Comparison of ENCODE assay signal across 24 cellular contexts in the genomic region with DNA sequence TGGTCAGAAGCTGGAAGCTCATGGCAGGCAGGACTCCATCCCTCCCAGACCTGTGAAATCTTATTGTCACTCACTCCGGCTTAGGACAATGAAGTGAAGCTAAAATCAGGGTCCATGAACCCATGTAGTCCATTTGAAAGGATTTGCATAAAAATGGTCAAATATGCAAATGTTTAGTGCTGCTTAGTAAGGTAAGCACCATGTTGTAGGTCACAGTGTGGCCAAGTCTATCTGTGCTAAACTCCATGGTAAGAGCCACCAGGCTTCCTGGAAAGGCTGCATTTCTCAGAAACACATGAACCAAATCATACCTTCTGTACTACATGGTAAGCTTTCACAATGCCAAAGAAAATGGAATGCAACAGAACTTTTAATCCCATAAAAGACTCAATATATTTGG. TPM values are rescaled to one million over a fixed set of nuclear protein-coding genes. Genes with fewer than 3 reads are reported as not detected.
DNase-seq lines count a peak whose midpoint lies in the region; ATAC-seq, FAIRE-seq and TF ChIP-seq lines count a peak whose summit lies in the region.
"Had no signal": no experiment of that assay in that cellular context is flagged by ENCODE, and none has a peak within 500 bp of the region (broad histone marks: within the 10 kb centered on the region; RNA-seq: fewer than 3 reads in every experiment).

No MANE protein-coding gene starts in this region.

- H3K9ac ChIP-seq in Loucy (ENCODE audit: low read depth, low read length, poor library complexity, severe bottlenecking) (no peak overlapping the region), astrocyte (ENCODE audit: low read length) (no peak overlapping the region)
- H3K9ac ChIP-seq: BLaER1 treated with 17β-estradiol and CSF1 and Interleukin-3, amounts not matched to agents 10 nM and 100 nM had no signal

- peaks cover 57% of the 10 kb centered on the region for H3K36me3 Mint-ChIP-seq in natural killer cell treated with Interleukin-12 subunit alpha and Interleukin-12 subunit beta and Interleukin-15 and Interleukin-18, amount 100 ng/mL, for 72 hours
- H3K36me3 Mint-ChIP-seq in natural killer cell (peaks cover 10% of the 10 kb centered on the region), astrocyte (ENCODE audit: low read depth, unreplicated experiment) (peaks cover 17% of the 10 kb centered on the region)
- H3K36me3 Mint-ChIP-seq in activated T-helper 2 cell treated with anti-CD3 and anti-CD28 coated beads, Interferon-gamma antibody, Interleukin-2, Interleukin-4, amounts not matched to agents 10 μg/mL and 5 μg/mL and 100 μg/mL, durations not matched to agents 14 hours and 24 hours and 36 hours (ENCODE audit: low read depth): peaks cover 48% of the 10 kb centered on the region

- ATAC-seq in natural killer cell treated with Interleukin-12 subunit alpha and Interleukin-12 subunit beta and Interleukin-15 and Interleukin-18, amount 100 ng/mL, for 72 hours: peak; percentile 73 to 80
- no peak for ATAC-seq in natural killer cell
- ATAC-seq in HG02970 (IDR thresholded peaks at IDR 0.05; ENCODE audit: low FRiP score, unreplicated experiment): no peak
- ATAC-seq: A549; CD8-positive, alpha-beta T cell had no signal

- TF ChIP-seq CTCF in natural killer cell (IDR thresholded peaks at IDR 0.05) (no peak), Loucy (conservative IDR thresholded peaks at IDR 0.05; ENCODE audit: low read length) (no peak), astrocyte (IDR thresholded peaks at IDR 0.05; ENCODE audit: insufficient read depth, low read depth, low read length) (no peak)

- peak overlapping the region; percentile 47 to 50 for H3K27ac Mint-ChIP-seq in natural killer cell treated with Interleukin-12 subunit alpha and Interleukin-12 subunit beta and Interleukin-15 and Interleukin-18, amount 100 ng/mL, for 72 hours
- H3K27ac Mint-ChIP-seq in natural killer cell (no peak overlapping the region), astrocyte (ENCODE audit: unreplicated experiment) (no peak overlapping the region)
- H3K27ac Mint-ChIP-seq in activated T-helper 2 cell treated with anti-CD3 and anti-CD28 coated beads, Interferon-gamma antibody, Interleukin-2, Interleukin-4, amounts not matched to agents 10 μg/mL and 5 μg/mL and 100 μg/mL, durations not matched to agents 14 hours and 24 hours and 36 hours: no peak overlapping the region
- H3K27ac Mint-ChIP-seq: B cell; CD4-positive, alpha-beta T cell had no signal

- H3K27ac ChIP-seq in astrocyte (ENCODE audit: low read depth, low read length): no peak overlapping the region
- H3K27ac ChIP-seq: 22Rv1; A549; BLaER1 treated with 17β-estradiol and CSF1 and Interleukin-3, amounts not matched to agents 10 nM and 100 nM; C4-2B had no signal

- H3K4me1 ChIP-seq in Loucy (ENCODE audit: insufficient read depth, low read length, poor library complexity, severe bottlenecking): peaks cover 24% of the 10 kb centered on the region
- H3K4me1 ChIP-seq in astrocyte (ENCODE audit: insufficient read depth, low read length): peaks cover 5% of the 10 kb centered on the region

- H3K4me1 Mint-ChIP-seq in natural killer cell treated with Interleukin-12 subunit alpha and Interleukin-12 subunit beta and Interleukin-15 and Interleukin-18, amount 100 ng/mL, for 72 hours (ENCODE audit: low read depth in 2 of 2): peaks cover 52 to 57% of the 10 kb centered on the region in 2 donors
- H3K4me1 Mint-ChIP-seq in natural killer cell (peaks cover 35 to 37% of the 10 kb centered on the region in 2 donors), astrocyte (ENCODE audit: low read depth, unreplicated experiment) (peaks cover 12% of the 10 kb centered on the region)
- H3K4me1 Mint-ChIP-seq in activated T-helper 2 cell treated with anti-CD3 and anti-CD28 coated beads, Interferon-gamma antibody, Interleukin-2, Interleukin-4, amounts not matched to agents 10 μg/mL and 5 μg/mL and 100 μg/mL, durations not matched to agents 14 hours and 24 hours and 36 hours (ENCODE audit: low read depth): peaks cover 31% of the 10 kb centered on the region

- H3K27me3 Mint-ChIP-seq in natural killer cell treated with Interleukin-12 subunit alpha and Interleukin-12 subunit beta and Interleukin-15 and Interleukin-18, amount 100 ng/mL, for 72 hours: no peaks in the 10 kb centered on the region
- H3K27me3 Mint-ChIP-seq in natural killer cell (ENCODE audit: low read depth in 2 of 2) (no peaks in the 10 kb centered on the region), astrocyte (ENCODE audit: low read depth, unreplicated experiment) (no peaks in the 10 kb centered on the region)
- no peaks in the 10 kb centered on the region for H3K27me3 Mint-ChIP-seq in activated T-helper 2 cell treated with anti-CD3 and anti-CD28 coated beads, Interferon-gamma antibody, Interleukin-2, Interleukin-4, amounts not matched to agents 10 μg/mL and 5 μg/mL and 100 μg/mL, durations not matched to agents 14 hours and 24 hours and 36 hours (ENCODE audit: low read depth)
- H3K27me3 Mint-ChIP-seq: B cell; CD4-positive, alpha-beta T cell had no signal

- H3F3A ChIP-seq in Loucy (ENCODE audit: low read depth): no peaks in the 10 kb centered on the region

- no peak for FAIRE-seq in astrocyte (lab: Jason Lieb, UNC)
- FAIRE-seq: A549, GM19239 had no signal

- H3K4me3 ChIP-seq in Loucy (ENCODE audit: low read length, poor library complexity, severe bottlenecking): no peak overlapping the region
- no peak overlapping the region for H3K4me3 ChIP-seq in astrocyte (ENCODE audit: insufficient read depth, low read depth, low read length)
- H3K4me3 ChIP-seq: A549; BLaER1 treated with 17β-estradiol and CSF1 and Interleukin-3, amounts not matched to agents 10 nM and 100 nM had no signal

- no peak for DNase-seq in natural killer cell treated with Interleukin-12 subunit alpha and Interleukin-12 subunit beta and Interleukin-15 and Interleukin-18, amount 100 ng/mL, for 72 hours (ENCODE audit: low spot score)
- DNase-seq in natural killer cell (no peak), astrocyte (ENCODE audit: low read depth) (no peak), COLO668 (lab: John Stamatoyannopoulos, UW; ENCODE audit: unreplicated experiment) (no peak)
- DNase-seq in activated T-helper 2 cell treated with anti-CD3 and anti-CD28 coated beads, Interferon-gamma antibody, Interleukin-2, Interleukin-4, amounts not matched to agents 10 μg/mL and 5 μg/mL and 100 μg/mL, durations not matched to agents 14 hours and 24 hours and 36 hours (ENCODE audit: low spot score): no peak
- DNase-seq: AML-193; CD4-positive, alpha-beta T cell; CD8-positive, alpha-beta T cell; COR-L47; DMS 273 treated with DMSO at 0.1 percent for 48 hours; DMS153; DMS53; DMS79; DND-41; EL; GDM1 had no signal

- H2AFZ ChIP-seq in Loucy (ENCODE audit: low read length) (no peak overlapping the region), astrocyte (ENCODE audit: low read depth, low read length) (no peak overlapping the region)

- H4K20me1 ChIP-seq in Loucy (ENCODE audit: insufficient read depth, low read length, poor library complexity, severe bottlenecking) (peaks cover 25% of the 10 kb centered on the region), astrocyte (ENCODE audit: insufficient read depth, low read length) (peaks cover 61% of the 10 kb centered on the region)

- H3K9me2 ChIP-seq in Loucy (replicated peaks; ENCODE audit: low read depth, low read length): no peaks in the 10 kb centered on the region

- intact Hi-C loops in natural killer cell (cut with micrococcal nuclease): no loop called here
- intact Hi-C loops in activated T-helper 2 cell treated with anti-CD3 and anti-CD28 coated beads, Interferon-gamma antibody, Interleukin-2, Interleukin-4, amounts not matched to agents 10 μg/mL and 5 μg/mL and 100 μg/mL, durations not matched to agents 14 hours and 24 hours and 36 hours (cut with micrococcal nuclease): no loop called here

- H3K4me3 Mint-ChIP-seq in natural killer cell treated with Interleukin-12 subunit alpha and Interleukin-12 subunit beta and Interleukin-15 and Interleukin-18, amount 100 ng/mL, for 72 hours: peak overlapping the region; percentile 32
- H3K4me3 Mint-ChIP-seq in natural killer cell (no peak overlapping the region), astrocyte (ENCODE audit: unreplicated experiment) (peak overlapping the region; percentile 40)
- H3K4me3 Mint-ChIP-seq in activated T-helper 2 cell treated with anti-CD3 and anti-CD28 coated beads, Interferon-gamma antibody, Interleukin-2, Interleukin-4, amounts not matched to agents 10 μg/mL and 5 μg/mL and 100 μg/mL, durations not matched to agents 14 hours and 24 hours and 36 hours (ENCODE audit: low read depth): no peak overlapping the region
- H3K4me3 Mint-ChIP-seq: B cell; CD4-positive, alpha-beta T cell; CD8-positive, alpha-beta T cell had no signal

- H3K27me3 ChIP-seq in Loucy (ENCODE audit: insufficient read depth, low read length, poor library complexity, severe bottlenecking) (no peaks in the 10 kb centered on the region), astrocyte (ENCODE audit: insufficient read depth, low read length) (no peaks in the 10 kb centered on the region)
- H3K27me3 ChIP-seq: BLaER1 treated with 17β-estradiol and CSF1 and Interleukin-3, amounts not matched to agents 10 nM and 100 nM had no signal

- H3K79me2 ChIP-seq in Loucy (ENCODE audit: insufficient read depth, low read length): peaks cover 38% of the 10 kb centered on the region
- H3K79me2 ChIP-seq in astrocyte (ENCODE audit: insufficient read depth, low read length): peaks cover 63% of the 10 kb centered on the region

- H3K9me3 ChIP-seq in Loucy (ENCODE audit: insufficient read depth, low read depth, low read length) (no peaks in the 10 kb centered on the region), astrocyte (ENCODE audit: insufficient read depth, low read depth, low read length) (no peaks in the 10 kb centered on the region)

- peak overlapping the region; percentile 11 for H3K4me2 ChIP-seq in Loucy (ENCODE audit: low read depth, low read length, poor library complexity, severe bottlenecking)
- H3K4me2 ChIP-seq in astrocyte (ENCODE audit: low read length): no peak overlapping the region
- H3K4me2 ChIP-seq: A549; BLaER1 treated with 17β-estradiol and CSF1 and Interleukin-3, amounts not matched to agents 10 nM and 100 nM had no signal

- peaks cover 2% of the 10 kb centered on the region for H3K9me3 Mint-ChIP-seq in natural killer cell treated with Interleukin-12 subunit alpha and Interleukin-12 subunit beta and Interleukin-15 and Interleukin-18, amount 100 ng/mL, for 72 hours
- H3K9me3 Mint-ChIP-seq in natural killer cell: no peaks in the 10 kb centered on the region
- peaks cover 2% of the 10 kb centered on the region for H3K9me3 Mint-ChIP-seq in astrocyte (ENCODE audit: unreplicated experiment)
- no peaks in the 10 kb centered on the region for H3K9me3 Mint-ChIP-seq in activated T-helper 2 cell treated with anti-CD3 and anti-CD28 coated beads, Interferon-gamma antibody, Interleukin-2, Interleukin-4, amounts not matched to agents 10 μg/mL and 5 μg/mL and 100 μg/mL, durations not matched to agents 14 hours and 24 hours and 36 hours
- H3K9me3 Mint-ChIP-seq: CD8-positive, alpha-beta T cell had no signal

- H3K36me3 ChIP-seq in Loucy (ENCODE audit: insufficient read depth, low read length): peaks cover 8% of the 10 kb centered on the region; the same call in 1 of the 2 replicates
- peaks cover 5% of the 10 kb centered on the region for H3K36me3 ChIP-seq in astrocyte (ENCODE audit: insufficient read depth, low read length)

RNA-seq across cellular contexts. Expression of gene ALG2, which starts 5.7 kb away (rescaled TPM):
- 10 to 100 TPM; 56.9 to 62.2 TPM for total RNA-seq in natural killer cell treated with Interleukin-12 subunit alpha and Interleukin-12 subunit beta and Interleukin-15 and Interleukin-18, amount 100 ng/mL, for 72 hours
- total RNA-seq in natural killer cell (10 to 100 TPM; 17.3 to 23.2 (median 20.7) TPM), astrocyte (33.3 and 35.7 TPM in 2 replicates)
- 39.5 and 41.7 TPM in 2 replicates for total RNA-seq in activated T-helper 2 cell treated with anti-CD3 and anti-CD28 coated beads, Interferon-gamma antibody, Interleukin-2, Interleukin-4, amounts not matched to agents 10 μg/mL and 5 μg/mL and 100 μg/mL, durations not matched to agents 14 hours and 24 hours and 36 hours

RNA-seq across cellular contexts. Expression of gene SEC61B, which starts 6.0 kb away (rescaled TPM):
- total RNA-seq in natural killer cell treated with Interleukin-12 subunit alpha and Interleukin-12 subunit beta and Interleukin-15 and Interleukin-18, amount 100 ng/mL, for 72 hours: 100 to 1,000 TPM; 176 to 255 TPM
- total RNA-seq in natural killer cell (10 to 100 TPM; 78.9 to 95.1 (median 93.8) TPM), astrocyte (263 and 266 TPM in 2 replicates)
- total RNA-seq in activated T-helper 2 cell treated with anti-CD3 and anti-CD28 coated beads, Interferon-gamma antibody, Interleukin-2, Interleukin-4, amounts not matched to agents 10 μg/mL and 5 μg/mL and 100 μg/mL, durations not matched to agents 14 hours and 24 hours and 36 hours: 208 and 223 TPM in 2 replicates

Comparison
In these comparisons a context has a peak if more than half of its experiments do, and no peak if none do; other contexts are left out.
1. ATAC-seq: peak in natural killer cell treated with Interleukin-12 subunit alpha and Interleukin-12 subunit beta and Interleukin-15 and Interleukin-18, amount 100 ng/mL, for 72 hours (2 of 2); none in natural killer cell (0 of 3) and HG02970 (single experiment).
2. H3K27ac Mint-ChIP-seq: peak in natural killer cell treated with Interleukin-12 subunit alpha and Interleukin-12 subunit beta and Interleukin-15 and Interleukin-18, amount 100 ng/mL, for 72 hours (2 of 2); none in natural killer cell (0 of 2), astrocyte (single experiment) and activated T-helper 2 cell treated with anti-CD3 and anti-CD28 coated beads, Interferon-gamma antibody, Interleukin-2, Interleukin-4, amounts not matched to agents 10 μg/mL and 5 μg/mL and 100 μg/mL, durations not matched to agents 14 hours and 24 hours and 36 hours (single experiment).
3. H3K4me3 Mint-ChIP-seq: peak in natural killer cell treated with Interleukin-12 subunit alpha and Interleukin-12 subunit beta and Interleukin-15 and Interleukin-18, amount 100 ng/mL, for 72 hours (single experiment) and astrocyte (single experiment); none in natural killer cell (single experiment) and activated T-helper 2 cell treated with anti-CD3 and anti-CD28 coated beads, Interferon-gamma antibody, Interleukin-2, Interleukin-4, amounts not matched to agents 10 μg/mL and 5 μg/mL and 100 μg/mL, durations not matched to agents 14 hours and 24 hours and 36 hours (single experiment).